Comparison of ENCODE assay signal across 12 cellular contexts in the genomic region with DNA sequence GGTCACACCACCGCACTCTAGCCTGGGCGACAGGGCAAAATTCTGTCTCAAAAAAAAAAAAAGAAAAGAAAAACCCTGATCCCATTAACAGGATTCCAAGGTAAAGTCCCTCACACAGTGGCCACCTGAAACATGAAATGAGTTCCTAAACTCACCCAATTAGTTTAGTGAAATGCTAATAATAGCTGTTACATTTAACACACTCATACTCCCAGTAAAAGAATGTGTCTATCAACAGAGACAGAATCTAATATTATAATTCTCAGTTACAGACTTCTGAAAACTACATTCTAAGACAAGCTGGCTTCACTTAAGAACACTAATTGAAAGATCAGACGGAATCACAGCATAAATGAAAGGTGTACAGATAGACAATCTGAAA.
"Had no signal": no experiment of that assay in that cellular context is flagged by ENCODE, and none has a peak within 500 bp of the region (broad histone marks: within the 10 kb centered on the region; RNA-seq: fewer than 3 reads in every experiment).

No MANE protein-coding gene starts in this region.

- H3K4me1 ChIP-seq: SJSA1, testis had no signal

- H3K27ac Mint-ChIP-seq: activated naive CD4-positive, alpha-beta T cell treated with anti-CD3 and anti-CD28 coated beads for 36 hours; stimulated activated naive CD8-positive, alpha-beta T cell treated with anti-CD3 and anti-CD28 coated beads, Interleukin-15, Interleukin-2, amounts not matched to agents 100 ng/mL and 50 ng/mL, for 24 hours had no signal

- H3K9me3 ChIP-seq: ascending aorta, esophagus muscularis mucosa, neutrophil, SJSA1, testis had no signal

- H3K4me3 ChIP-seq: ascending aorta, esophagus muscularis mucosa, SJSA1, testis had no signal

- H3K4me3 Mint-ChIP-seq: activated naive CD4-positive, alpha-beta T cell treated with anti-CD3 and anti-CD28 coated beads for 36 hours; stimulated activated naive CD8-positive, alpha-beta T cell treated with anti-CD3 and anti-CD28 coated beads, Interleukin-15, Interleukin-2, amounts not matched to agents 100 ng/mL and 50 ng/mL, for 24 hours had no signal

- DNase-seq: activated naive CD4-positive, alpha-beta T cell treated with anti-CD3 and anti-CD28 coated beads for 36 hours; activated T-cell treated with anti-CD3 and anti-CD28 coated beads for 4 hours; hypothalamus; retina; stimulated activated CD4-positive, alpha-beta T cell treated with anti-CD3 and anti-CD28 coated beads, Interleukin-4, amount 100 ng/mL, for 24 hours; testis had no signal

- H2AFZ ChIP-seq: parathyroid adenoma had no signal

- H3K9me3 Mint-ChIP-seq: activated naive CD4-positive, alpha-beta T cell treated with anti-CD3 and anti-CD28 coated beads for 36 hours; stimulated activated naive CD8-positive, alpha-beta T cell treated with anti-CD3 and anti-CD28 coated beads, Interleukin-15, Interleukin-2, amounts not matched to agents 100 ng/mL and 50 ng/mL, for 24 hours had no signal

- H3K9ac ChIP-seq: parathyroid adenoma had no signal

- H3K27me3 Mint-ChIP-seq: stimulated activated naive CD8-positive, alpha-beta T cell treated with anti-CD3 and anti-CD28 coated beads, Interleukin-15, Interleukin-2, amounts not matched to agents 100 ng/mL and 50 ng/mL, for 24 hours had no signal

- H3K27ac ChIP-seq: ascending aorta, esophagus muscularis mucosa, neutrophil, parathyroid adenoma, SJSA1, testis had no signal

- H3K27me3 ChIP-seq: ascending aorta, esophagus muscularis mucosa, neutrophil, SJSA1, testis had no signal
